ENCODE assay signal across 22 cellular contexts in genomic region chr6:134310206-134310605, GRCh38. TPM values are rescaled to one million over a fixed set of nuclear protein-coding genes. Genes with fewer than 3 reads are reported as not detected.
DNase-seq lines count a peak whose midpoint lies in the region; TF ChIP-seq lines count a peak whose summit lies in the region.
"Had no signal": no experiment of that assay in that cellular context is flagged by ENCODE, and none has a peak within 500 bp of the region (broad histone marks: within the 10 kb centered on the region; RNA-seq: fewer than 3 reads in every experiment).

No MANE protein-coding gene starts in this region.

- no peak overlapping the region for H3K4me3 ChIP-seq in brain microvascular endothelial cell (ENCODE audit: low read depth, low read length)
- no peak overlapping the region for H3K4me3 ChIP-seq in tibial artery
- no peak overlapping the region for H3K4me3 ChIP-seq in esophagus squamous epithelium
- H3K4me3 ChIP-seq: right atrium auricular region, smooth muscle cell, vagina had no signal

- WGBS in esophagus squamous epithelium, 2 donors: 78 to 79% methylated on average over 2 of the region's 2 CpGs

- H3K27me3 ChIP-seq in brain microvascular endothelial cell (replicated peaks): no peaks in the 10 kb centered on the region
- H3K27me3 ChIP-seq in tibial artery: no peaks in the 10 kb centered on the region
- no peaks in the 10 kb centered on the region for H3K27me3 ChIP-seq in esophagus squamous epithelium
- H3K27me3 ChIP-seq: right atrium auricular region, vagina had no signal

- TF ChIP-seq CTCF in brain microvascular endothelial cell (IDR thresholded peaks at IDR 0.05; ENCODE audit: low read depth, low read length, missing control alignments) (no peak), tibial artery (IDR thresholded peaks at IDR 0.05) (no peak), esophagus squamous epithelium (IDR thresholded peaks at IDR 0.05) (no peak)

- H3K36me3 ChIP-seq in brain microvascular endothelial cell (replicated peaks) (no peaks in the 10 kb centered on the region), tibial artery (no peaks in the 10 kb centered on the region), esophagus squamous epithelium (no peaks in the 10 kb centered on the region)
- H3K36me3 ChIP-seq: right atrium auricular region, vagina had no signal

- no peaks in the 10 kb centered on the region for H3K4me1 ChIP-seq in tibial artery
- H3K4me1 ChIP-seq in esophagus squamous epithelium: peaks cover 0 to 16% (median 4%) of the 10 kb centered on the region in 3 donors
- H3K4me1 ChIP-seq: right atrium auricular region had no signal

- in situ Hi-C loops in brain microvascular endothelial cell (cut with HindIII; ENCODE audit: low pct_ligation_motif_present, low sequenced_read_pairs): no loop called here

- intact Hi-C loops in tibial artery (cut with DNase I; ENCODE audit: low total_unique reads) (no loop called here), esophagus squamous epithelium (cut with DNase I) (no loop called here)

- peak; percentile 9 for DNase-seq in AG08395 (ENCODE audit: low spot score)
- peak; percentile 55 for DNase-seq in M059J (ENCODE audit: low read depth)
- DNase-seq in brain microvascular endothelial cell: peak; percentile 43
- peak; percentile 78 for DNase-seq in iris pigment epithelial cell (ENCODE audit: low read depth)
- DNase-seq in tibial artery: no peak
- DNase-seq in esophagus squamous epithelium (lab: John Stamatoyannopoulos, UW): no peak
- DNase-seq in NCI-H1694 treated with DMSO at 0.1 percent for 48 hours (lab: John Stamatoyannopoulos, UW): no peak
- no peak for DNase-seq in NCI-H128 (lab: John Stamatoyannopoulos, UW; ENCODE audit: unreplicated experiment)
- DNase-seq: activated CD4-positive, alpha-beta T cell treated with anti-CD3 and anti-CD28 coated beads for 4 hours; activated CD8-positive, alpha-beta T cell treated with anti-CD3 and anti-CD28 coated beads, Interleukin-2, amount 10 ng/mL, durations not matched to agents 7 days and 5 days; AML-193; CD4-positive, alpha-beta memory T cell; cerebellar nuclear complex; Karpas-422; NCI-H1436 treated with DMSO at 0.1 percent for 48 hours; stimulated activated CD4-positive, alpha-beta T cell treated with anti-CD3 and anti-CD28 coated beads, Interleukin-1b, Interleukin-23, amount 100 ng/mL, for 48 hours; stimulated activated naive CD8-positive, alpha-beta T cell treated with anti-CD3 and anti-CD28 coated beads, Interleukin-15, Interleukin-2, amounts not matched to agents 100 U/mL and 50 U/mL, for 24 hours had no signal

- no peak for TF ChIP-seq POLR2A in esophagus squamous epithelium (IDR thresholded peaks at IDR 0.05)

- H3K9me3 ChIP-seq in tibial artery (no peaks in the 10 kb centered on the region), esophagus squamous epithelium (no peaks in the 10 kb centered on the region)
- H3K9me3 ChIP-seq: right atrium auricular region, vagina had no signal

- no peak overlapping the region for H3K27ac ChIP-seq in brain microvascular endothelial cell
- no peak overlapping the region for H3K27ac ChIP-seq in tibial artery
- H3K27ac ChIP-seq in esophagus squamous epithelium: peak overlapping the region in 1 of 4 donors; percentile 34
- H3K27ac ChIP-seq: HL-60, right atrium auricular region, vagina, VCaP had no signal

RNA-seq across cellular contexts. Expression of gene SGK1, which starts 7.7 kb away (rescaled TPM):
- 53.2 and 112 TPM in 2 replicates for total RNA-seq in M059J (2014; rRNA removed; shearing (Covaris generic))
- 100 to 1,000 TPM in 3 of 4 donors, 10 to 100 TPM in 1; 93.8 to 170 (median 154) TPM for total RNA-seq in esophagus squamous epithelium

Comparison
In these comparisons a context has a peak if more than half of its experiments do, and no peak if none do; other contexts are left out.
1. DNase-seq: peak in AG08395 (single experiment), M059J (single experiment), brain microvascular endothelial cell (single experiment) and iris pigment epithelial cell (single experiment); none in tibial artery (0 of 2), esophagus squamous epithelium (single experiment), NCI-H1694 treated with DMSO at 0.1 percent for 48 hours (single experiment) and NCI-H128 (single experiment).